In the genomic region with DNA sequence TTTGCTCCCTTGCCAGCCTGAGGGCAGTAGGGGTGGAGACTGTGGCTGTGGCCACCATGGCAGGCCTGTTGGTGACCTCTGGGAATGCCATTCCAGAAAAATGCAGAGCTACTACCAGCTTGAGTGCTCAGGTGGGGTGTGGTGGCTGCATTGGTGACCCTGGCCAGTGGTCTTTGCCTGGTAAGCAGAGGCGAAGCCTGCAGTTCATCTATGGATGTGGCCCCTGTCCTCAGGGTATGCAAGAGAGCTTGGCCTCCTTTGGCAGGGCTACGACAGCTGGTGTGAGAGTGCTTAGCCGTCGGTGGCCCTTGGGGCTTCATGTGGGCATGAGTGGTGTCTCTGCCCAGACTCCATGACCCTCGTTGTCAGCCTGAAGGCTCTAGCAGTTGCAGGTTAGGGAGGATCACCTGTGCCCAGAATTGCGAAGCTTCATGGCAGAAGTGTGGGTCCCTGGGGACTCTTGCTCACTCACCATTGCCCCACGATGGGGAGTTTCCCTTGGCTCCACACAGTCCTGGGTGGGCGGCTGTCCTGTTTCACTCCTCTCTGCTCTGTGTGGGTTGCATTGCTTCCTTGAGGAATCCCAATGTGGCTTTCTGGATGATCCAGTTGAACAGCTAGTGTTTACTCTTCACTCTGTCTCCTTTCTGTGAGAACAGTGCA, we compare ENCODE assay signal across 28 cellular contexts.
"Had no signal": no experiment of that assay in that cellular context is flagged by ENCODE, and none has a peak within 500 bp of the region (broad histone marks: within the 10 kb centered on the region; RNA-seq: fewer than 3 reads in every experiment).

No MANE protein-coding gene starts in this region.

- H3K9ac ChIP-seq: parathyroid adenoma had no signal

- H3K4me3 ChIP-seq: colonic mucosa, gastrocnemius medialis, left lung, right atrium auricular region, smooth muscle cell, testis, tibial artery, upper lobe of left lung, uterus had no signal

- H3K27me3 ChIP-seq: colonic mucosa, gastrocnemius medialis, left lung, neutrophil, right atrium auricular region, testis, tibial artery, upper lobe of left lung, uterus had no signal

- H3K36me3 Mint-ChIP-seq: natural killer cell had no signal

- H3K27me3 Mint-ChIP-seq: dendritic cell treated with granulocyte-macrophage colony-stimulating factor and Interleukin-4, amounts not matched to agents 40 ng/mL and 50 ng/mL, for 4 days; progenitor cell of endocrine pancreas had no signal

- H3K27ac ChIP-seq: colonic mucosa, epithelial cell of prostate, gastrocnemius medialis, left lung, neutrophil, parathyroid adenoma, right atrium auricular region, testis, tibial artery, upper lobe of left lung, uterus had no signal

- DNase-seq: colonic mucosa; effector CD8-positive, alpha-beta T cell; endodermal cell; foreskin fibroblast; gastrocnemius medialis; head of caudate nucleus; left cardiac atrium; left lung; natural killer cell; stimulated activated CD4-positive, alpha-beta T cell treated with anti-CD3 and anti-CD28 coated beads, Interleukin-12 subunit alpha, Interleukin-12 subunit beta, amount 100 ng/mL, for 4 hours; stimulated activated CD4-positive, alpha-beta T cell treated with anti-CD3 and anti-CD28 coated beads, Interleukin-1b, Interleukin-23, amount 100 ng/mL, for 48 hours; stimulated activated CD4-positive, alpha-beta T cell treated with anti-CD3 and anti-CD28 coated beads, Interleukin-4, amount 100 ng/mL, for 1 hour; stimulated activated CD8-positive, alpha-beta memory T cell treated with anti-CD3 and anti-CD28 coated beads, Interleukin-4, amount 100 ng/mL, for 48 hours; stimulated activated naive CD8-positive, alpha-beta T cell treated with anti-CD3 and anti-CD28 coated beads, Interleukin-15, Interleukin-2, amounts not matched to agents 100 U/mL and 50 U/mL, for 24 hours; substantia nigra; testis; upper lobe of left lung; uterus had no signal

- ATAC-seq: esophagus mucosa; gastrocnemius medialis; left cardiac atrium; left lung; natural killer cell; sciatic nerve; stimulated activated naive CD8-positive, alpha-beta T cell treated with anti-CD3 and anti-CD28 coated beads, Interleukin-15, Interleukin-2, amounts not matched to agents 100 U/mL and 50 U/mL, for 24 hours had no signal

- H3K4me3 Mint-ChIP-seq: dendritic cell treated with granulocyte-macrophage colony-stimulating factor and Interleukin-4, amounts not matched to agents 40 ng/mL and 50 ng/mL, for 4 days; endodermal cell; natural killer cell had no signal

- H3K36me3 ChIP-seq: colonic mucosa, gastrocnemius medialis, left lung, neutrophil, right atrium auricular region, tibial artery, upper lobe of left lung, uterus had no signal

- H3K4me1 Mint-ChIP-seq: endodermal cell, natural killer cell had no signal

- H3K4me2 ChIP-seq: smooth muscle cell had no signal

- H3K79me2 ChIP-seq: parathyroid adenoma had no signal

- H3K9me3 ChIP-seq: colonic mucosa, gastrocnemius medialis, neutrophil, testis, uterus had no signal

- H2AFZ ChIP-seq: parathyroid adenoma had no signal

- H3K4me1 ChIP-seq: colonic mucosa, gastrocnemius medialis, left lung, parathyroid adenoma, right atrium auricular region, testis, tibial artery, upper lobe of left lung, uterus had no signal

- H3K27ac Mint-ChIP-seq: dendritic cell treated with granulocyte-macrophage colony-stimulating factor and Interleukin-4, amounts not matched to agents 40 ng/mL and 50 ng/mL, for 4 days; endodermal cell; natural killer cell; progenitor cell of endocrine pancreas had no signal
